ENCODE assay signal across 12 cellular contexts in genomic region chr14:99879401-99880295, GRCh38.
A peak's percentile ranks its signal among the peaks of the same experiment; 100 is the strongest.
DNase-seq lines count a peak whose midpoint lies in the region; ATAC-seq and TF ChIP-seq lines count a peak whose summit lies in the region.
"Had no signal": no experiment of that assay in that cellular context is flagged by ENCODE, and none has a peak within 500 bp of the region (broad histone marks: within the 10 kb centered on the region; RNA-seq: fewer than 3 reads in every experiment).

No MANE protein-coding gene starts in this region.

- no peak for ATAC-seq in HG02938 (IDR thresholded peaks at IDR 0.05; ENCODE audit: unreplicated experiment)
- no peak for ATAC-seq in GM19463 (IDR thresholded peaks at IDR 0.05; ENCODE audit: unreplicated experiment)
- no peak for ATAC-seq in HG02642 (IDR thresholded peaks at IDR 0.05; ENCODE audit: poor library complexity, unreplicated experiment)
- no peak for ATAC-seq in HG03442 (IDR thresholded peaks at IDR 0.05; ENCODE audit: unreplicated experiment)
- ATAC-seq: activated CD8-positive, alpha-beta memory T cell treated with anti-CD3 and anti-CD28 coated beads, Interleukin-2, amount 10 ng/mL, durations not matched to agents 7 days and 5 days had no signal

- H3K4me1 Mint-ChIP-seq in mesothelial cell of epicardium = peaks cover 16% of the 10 kb centered on the region
- H3K4me1 Mint-ChIP-seq: activated CD8-positive, alpha-beta memory T cell treated with anti-CD3 and anti-CD28 coated beads, Interleukin-2, amount 10 ng/mL, durations not matched to agents 7 days and 5 days had no signal

- peak overlapping the region; percentile 67 for H3K27ac Mint-ChIP-seq in mesothelial cell of epicardium
- H3K27ac Mint-ChIP-seq: activated CD8-positive, alpha-beta memory T cell treated with anti-CD3 and anti-CD28 coated beads, Interleukin-2, amount 10 ng/mL, durations not matched to agents 7 days and 5 days had no signal

- no peaks in the 10 kb centered on the region for H3K9me3 Mint-ChIP-seq in mesothelial cell of epicardium

- H3K27me3 ChIP-seq in dorsolateral prefrontal cortex = no peaks in the 10 kb centered on the region
- H3K27me3 ChIP-seq: BLaER1 had no signal

- intact Hi-C loops in dorsolateral prefrontal cortex (cut with DNase I) = loop anchor here (5.0 kb wide), 3 partner anchors 67 to 197 kb away; partner anchors contain the start of genes CYP46A1 (in 1 of the 2) and EML1 (in 1 of the 2)

- no peaks in the 10 kb centered on the region for H3K36me3 Mint-ChIP-seq in mesothelial cell of epicardium
- H3K36me3 Mint-ChIP-seq: activated CD8-positive, alpha-beta memory T cell treated with anti-CD3 and anti-CD28 coated beads, Interleukin-2, amount 10 ng/mL, durations not matched to agents 7 days and 5 days had no signal

- in situ Hi-C loops in ACHN (cut with HindIII; ENCODE audit: low pct_ligation_motif_present, low pct_unique_long_range_greater_than_20kb, low sequenced_read_pairs) = no loop called here

- peaks cover 32% of the 10 kb centered on the region for H3K27me3 Mint-ChIP-seq in mesothelial cell of epicardium (ENCODE audit: low read depth)

- peak overlapping the region in 49 of 59 donors; percentile 0 to 90 (median 73) for H3K27ac ChIP-seq in dorsolateral prefrontal cortex
- H3K27ac ChIP-seq: BLaER1 had no signal

- DNase-seq in ACHN = peak; percentile 9
- peak; percentile 69 for DNase-seq in LHCN-M2 (ENCODE audit: low read depth)
- DNase-seq in dorsolateral prefrontal cortex = no peak
- no peak for DNase-seq in mesothelial cell of epicardium (ENCODE audit: low spot score in 2 of 2, unreplicated experiment in 2 of 2)
- DNase-seq: activated CD8-positive, alpha-beta memory T cell treated with anti-CD3 and anti-CD28 coated beads, Interleukin-2, amount 10 ng/mL, durations not matched to agents 7 days and 5 days; NCI-H2227 treated with DMSO at 0.1 percent for 48 hours had no signal

- TF ChIP-seq CTCF in dorsolateral prefrontal cortex (IDR thresholded peaks at IDR 0.05 in 54 of 56, conservative IDR thresholded peaks at IDR 0.05 in 2 of 56; ENCODE audit: low read depth in 1 of 56, partially characterized antibody in 56 of 56) (no peak), mesothelial cell of epicardium (IDR thresholded peaks at IDR 0.05; ENCODE audit: unreplicated experiment) (no peak)

- no peak overlapping the region for H3K4me3 Mint-ChIP-seq in mesothelial cell of epicardium
- H3K4me3 Mint-ChIP-seq: activated CD8-positive, alpha-beta memory T cell treated with anti-CD3 and anti-CD28 coated beads, Interleukin-2, amount 10 ng/mL, durations not matched to agents 7 days and 5 days had no signal

- H3K4me3 ChIP-seq in dorsolateral prefrontal cortex = no peak overlapping the region
- H3K4me3 ChIP-seq: BLaER1, coronary artery had no signal

Comparison
In these comparisons a context has a peak if more than half of its experiments do, and no peak if none do; other contexts are left out.
1. DNase-seq: peak in ACHN (single experiment) and LHCN-M2 (single experiment); none in dorsolateral prefrontal cortex (0 of 10) and mesothelial cell of epicardium (0 of 2).